2 cellular contexts compared by ENCODE assay signal in the genomic region with DNA sequence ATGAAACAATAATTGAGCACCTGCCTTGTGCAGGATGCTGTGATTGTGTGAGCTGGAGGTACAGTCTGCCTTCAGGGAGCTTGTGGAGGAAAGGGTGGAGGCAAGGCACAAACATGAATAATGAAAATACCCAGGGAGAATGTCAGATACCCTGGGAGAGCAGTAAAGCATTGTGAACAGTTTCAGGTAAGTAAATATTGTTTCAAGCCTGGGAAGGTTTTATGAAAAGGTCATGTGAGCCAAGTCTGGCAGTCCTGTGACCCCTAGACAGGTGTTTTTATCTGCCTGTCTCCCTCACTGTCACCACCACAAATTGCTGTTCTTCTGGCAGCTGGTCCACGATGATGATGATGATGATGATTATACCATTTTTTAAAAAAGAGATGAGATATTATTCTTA.
TF ChIP-seq lines count a peak whose summit lies in the region.

No MANE protein-coding gene starts in this region.

TF ChIP-seq in HCT116, 20 proteins besides CTCF, POLR2A, EP300 and RAD21:
- TF ChIP-seq, protein P1, sequence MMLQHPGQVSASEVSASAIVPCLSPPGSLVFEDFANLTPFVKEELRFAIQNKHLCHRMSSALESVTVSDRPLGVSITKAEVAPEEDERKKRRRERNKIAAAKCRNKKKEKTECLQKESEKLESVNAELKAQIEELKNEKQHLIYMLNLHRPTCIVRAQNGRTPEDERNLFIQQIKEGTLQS (IDR thresholded peaks at IDR 0.05): no peak
- TF ChIP-seq CBX3 (IDR thresholded peaks at IDR 0.05; ENCODE audit: low read depth) (no peak), TCF7L2 (IDR thresholded peaks at IDR 0.05; ENCODE audit: borderline replicate concordance, extremely low read depth, insufficient read depth, insufficient read length) (no peak), ZNF274 (IDR thresholded peaks at IDR 0.05; ENCODE audit: low read depth, low read length) (no peak), YY1 (IDR thresholded peaks at IDR 0.05; ENCODE audit: extremely low read depth, insufficient replicate concordance, low read depth, low read length) (no peak), POLR2AphosphoS5 (IDR thresholded peaks at IDR 0.05; ENCODE audit: low read depth, low read length) (no peak), SIN3A (IDR thresholded peaks at IDR 0.05; ENCODE audit: low read depth) (no peak), CEBPB (IDR thresholded peaks at IDR 0.05; ENCODE audit: low read depth) (no peak), ELF1 (IDR thresholded peaks at IDR 0.05; ENCODE audit: borderline replicate concordance, low read depth) (no peak), EZH2phosphoT487 (IDR thresholded peaks at IDR 0.05; ENCODE audit: borderline replicate concordance) (no peak), ZFX (IDR thresholded peaks at IDR 0.05) (no peak), EZH2 (IDR thresholded peaks at IDR 0.05) (no peak), SRF (IDR thresholded peaks at IDR 0.05; ENCODE audit: low read depth) (no peak), SP1 (IDR thresholded peaks at IDR 0.05; ENCODE audit: low read depth) (no peak), EGR1 (IDR thresholded peaks at IDR 0.05; ENCODE audit: low read depth) (no peak), JUND (IDR thresholded peaks at IDR 0.05) (no peak)
- TF ChIP-seq, protein P2, sequence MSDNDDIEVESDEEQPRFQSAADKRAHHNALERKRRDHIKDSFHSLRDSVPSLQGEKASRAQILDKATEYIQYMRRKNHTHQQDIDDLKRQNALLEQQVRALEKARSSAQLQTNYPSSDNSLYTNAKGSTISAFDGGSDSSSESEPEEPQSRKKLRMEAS (IDR thresholded peaks at IDR 0.05): no peak
- TF ChIP-seq, protein P3, sequence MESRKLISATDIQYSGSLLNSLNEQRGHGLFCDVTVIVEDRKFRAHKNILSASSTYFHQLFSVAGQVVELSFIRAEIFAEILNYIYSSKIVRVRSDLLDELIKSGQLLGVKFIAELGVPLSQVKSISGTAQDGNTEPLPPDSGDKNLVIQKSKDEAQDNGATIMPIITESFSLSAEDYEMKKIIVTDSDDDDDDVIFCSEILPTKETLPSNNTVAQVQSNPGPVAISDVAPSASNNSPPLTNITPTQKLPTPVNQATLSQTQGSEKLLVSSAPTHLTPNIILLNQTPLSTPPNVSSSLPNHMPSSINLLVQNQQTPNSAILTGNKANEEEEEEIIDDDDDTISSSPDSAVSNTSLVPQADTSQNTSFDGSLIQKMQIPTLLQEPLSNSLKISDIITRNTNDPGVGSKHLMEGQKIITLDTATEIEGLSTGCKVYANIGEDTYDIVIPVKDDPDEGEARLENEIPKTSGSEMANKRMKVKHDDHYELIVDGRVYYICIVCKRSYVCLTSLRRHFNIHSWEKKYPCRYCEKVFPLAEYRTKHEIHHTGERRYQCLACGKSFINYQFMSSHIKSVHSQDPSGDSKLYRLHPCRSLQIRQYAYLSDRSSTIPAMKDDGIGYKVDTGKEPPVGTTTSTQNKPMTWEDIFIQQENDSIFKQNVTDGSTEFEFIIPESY (IDR thresholded peaks at IDR 0.05; ENCODE audit: extremely low read depth, insufficient replicate concordance, low read length): no peak
- TF ChIP-seq, protein P4, sequence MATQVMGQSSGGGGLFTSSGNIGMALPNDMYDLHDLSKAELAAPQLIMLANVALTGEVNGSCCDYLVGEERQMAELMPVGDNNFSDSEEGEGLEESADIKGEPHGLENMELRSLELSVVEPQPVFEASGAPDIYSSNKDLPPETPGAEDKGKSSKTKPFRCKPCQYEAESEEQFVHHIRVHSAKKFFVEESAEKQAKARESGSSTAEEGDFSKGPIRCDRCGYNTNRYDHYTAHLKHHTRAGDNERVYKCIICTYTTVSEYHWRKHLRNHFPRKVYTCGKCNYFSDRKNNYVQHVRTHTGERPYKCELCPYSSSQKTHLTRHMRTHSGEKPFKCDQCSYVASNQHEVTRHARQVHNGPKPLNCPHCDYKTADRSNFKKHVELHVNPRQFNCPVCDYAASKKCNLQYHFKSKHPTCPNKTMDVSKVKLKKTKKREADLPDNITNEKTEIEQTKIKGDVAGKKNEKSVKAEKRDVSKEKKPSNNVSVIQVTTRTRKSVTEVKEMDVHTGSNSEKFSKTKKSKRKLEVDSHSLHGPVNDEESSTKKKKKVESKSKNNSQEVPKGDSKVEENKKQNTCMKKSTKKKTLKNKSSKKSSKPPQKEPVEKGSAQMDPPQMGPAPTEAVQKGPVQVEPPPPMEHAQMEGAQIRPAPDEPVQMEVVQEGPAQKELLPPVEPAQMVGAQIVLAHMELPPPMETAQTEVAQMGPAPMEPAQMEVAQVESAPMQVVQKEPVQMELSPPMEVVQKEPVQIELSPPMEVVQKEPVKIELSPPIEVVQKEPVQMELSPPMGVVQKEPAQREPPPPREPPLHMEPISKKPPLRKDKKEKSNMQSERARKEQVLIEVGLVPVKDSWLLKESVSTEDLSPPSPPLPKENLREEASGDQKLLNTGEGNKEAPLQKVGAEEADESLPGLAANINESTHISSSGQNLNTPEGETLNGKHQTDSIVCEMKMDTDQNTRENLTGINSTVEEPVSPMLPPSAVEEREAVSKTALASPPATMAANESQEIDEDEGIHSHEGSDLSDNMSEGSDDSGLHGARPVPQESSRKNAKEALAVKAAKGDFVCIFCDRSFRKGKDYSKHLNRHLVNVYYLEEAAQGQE (IDR thresholded peaks at IDR 0.05; ENCODE audit: low read depth): no peak
TF ChIP-seq in HCT116: peak in this region for 0.

TF ChIP-seq in HepG2, 621 proteins besides CTCF, POLR2A, EP300 and RAD21 (continues in another document):
- TF ChIP-seq ATF7-NPFF (CRISPR knock-in tag; IDR thresholded peaks at IDR 0.05; ENCODE audit: low read depth) (no peak), NFKBIZ (CRISPR knock-in tag; IDR thresholded peaks at IDR 0.05) (no peak), NR2F6 (IDR thresholded peaks at IDR 0.05) (no peak), NR2F6 (CRISPR knock-in tag; IDR thresholded peaks at IDR 0.05) (0 out of 2 replicates have a peak, but pooled peaks have one; percentile 29), MEIS1 (CRISPR knock-in tag; IDR thresholded peaks at IDR 0.05; ENCODE audit: borderline replicate concordance) (no peak), CENPX (CRISPR knock-in tag; IDR thresholded peaks at IDR 0.05) (no peak), SAP130 (CRISPR knock-in tag; IDR thresholded peaks at IDR 0.05; ENCODE audit: low read depth) (peak; percentile 29; the same call in 1 of the 2 replicates), FOXA3 (CRISPR knock-in tag; IDR thresholded peaks at IDR 0.05) (0 out of 2 replicates have a peak, but pooled peaks have one; percentile 24), MZF1 (CRISPR knock-in tag; IDR thresholded peaks at IDR 0.05; ENCODE audit: borderline replicate concordance) (no peak), MIER2 (CRISPR knock-in tag; IDR thresholded peaks at IDR 0.05) (no peak), NR2F1 (CRISPR knock-in tag; IDR thresholded peaks at IDR 0.05) (no peak), SOX5 (CRISPR knock-in tag; IDR thresholded peaks at IDR 0.05; ENCODE audit: borderline replicate concordance) (peak; percentile 40; the same call in 1 of the 2 replicates), KAT8 (CRISPR knock-in tag; IDR thresholded peaks at IDR 0.05) (peak; percentile 41; the same call in 1 of the 2 replicates), ZFP62 (CRISPR knock-in tag; IDR thresholded peaks at IDR 0.05) (no peak), RARA (CRISPR knock-in tag; IDR thresholded peaks at IDR 0.05) (peak; percentile 55), KDM5A (IDR thresholded peaks at IDR 0.05; ENCODE audit: borderline replicate concordance, low read length) (no peak), ZNF430 (CRISPR knock-in tag; IDR thresholded peaks at IDR 0.05) (no peak), PCBP2 (optimal IDR thresholded peaks at IDR 0.05; ENCODE audit: low read depth, low read length, poor library complexity, severe bottlenecking) (no peak), ZNF672 (CRISPR knock-in tag; IDR thresholded peaks at IDR 0.05) (no peak), NRL (CRISPR knock-in tag; IDR thresholded peaks at IDR 0.05; ENCODE audit: borderline replicate concordance) (no peak), TEAD2 (CRISPR knock-in tag; IDR thresholded peaks at IDR 0.05) (no peak), ZNF713 (CRISPR knock-in tag; IDR thresholded peaks at IDR 0.05) (no peak), ZNF549 (CRISPR knock-in tag; IDR thresholded peaks at IDR 0.05) (no peak), IKZF4 (CRISPR knock-in tag; IDR thresholded peaks at IDR 0.05; ENCODE audit: borderline replicate concordance, low read depth, not compliant biosample characterization) (no peak), ZNF674 (CRISPR knock-in tag; IDR thresholded peaks at IDR 0.05; ENCODE audit: low read depth) (no peak), ZNF546 (CRISPR knock-in tag; conservative IDR thresholded peaks at IDR 0.05) (no peak), TOPORS (CRISPR knock-in tag; IDR thresholded peaks at IDR 0.05) (no peak), TFE3 (CRISPR knock-in tag; IDR thresholded peaks at IDR 0.05) (peak; percentile 55; the same call in 1 of the 2 replicates)
- TF ChIP-seq, protein P5, sequence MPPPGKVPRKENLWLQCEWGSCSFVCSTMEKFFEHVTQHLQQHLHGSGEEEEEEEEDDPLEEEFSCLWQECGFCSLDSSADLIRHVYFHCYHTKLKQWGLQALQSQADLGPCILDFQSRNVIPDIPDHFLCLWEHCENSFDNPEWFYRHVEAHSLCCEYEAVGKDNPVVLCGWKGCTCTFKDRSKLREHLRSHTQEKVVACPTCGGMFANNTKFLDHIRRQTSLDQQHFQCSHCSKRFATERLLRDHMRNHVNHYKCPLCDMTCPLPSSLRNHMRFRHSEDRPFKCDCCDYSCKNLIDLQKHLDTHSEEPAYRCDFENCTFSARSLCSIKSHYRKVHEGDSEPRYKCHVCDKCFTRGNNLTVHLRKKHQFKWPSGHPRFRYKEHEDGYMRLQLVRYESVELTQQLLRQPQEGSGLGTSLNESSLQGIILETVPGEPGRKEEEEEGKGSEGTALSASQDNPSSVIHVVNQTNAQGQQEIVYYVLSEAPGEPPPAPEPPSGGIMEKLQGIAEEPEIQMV (CRISPR knock-in tag; IDR thresholded peaks at IDR 0.05; ENCODE audit: low read depth): no peak
- TF ChIP-seq, protein P6, sequence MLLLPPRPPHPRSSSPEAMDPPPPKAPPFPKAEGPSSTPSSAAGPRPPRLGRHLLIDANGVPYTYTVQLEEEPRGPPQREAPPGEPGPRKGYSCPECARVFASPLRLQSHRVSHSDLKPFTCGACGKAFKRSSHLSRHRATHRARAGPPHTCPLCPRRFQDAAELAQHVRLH (CRISPR knock-in tag; IDR thresholded peaks at IDR 0.05; ENCODE audit: borderline replicate concordance, low read depth): no peak
- TF ChIP-seq, protein P7, sequence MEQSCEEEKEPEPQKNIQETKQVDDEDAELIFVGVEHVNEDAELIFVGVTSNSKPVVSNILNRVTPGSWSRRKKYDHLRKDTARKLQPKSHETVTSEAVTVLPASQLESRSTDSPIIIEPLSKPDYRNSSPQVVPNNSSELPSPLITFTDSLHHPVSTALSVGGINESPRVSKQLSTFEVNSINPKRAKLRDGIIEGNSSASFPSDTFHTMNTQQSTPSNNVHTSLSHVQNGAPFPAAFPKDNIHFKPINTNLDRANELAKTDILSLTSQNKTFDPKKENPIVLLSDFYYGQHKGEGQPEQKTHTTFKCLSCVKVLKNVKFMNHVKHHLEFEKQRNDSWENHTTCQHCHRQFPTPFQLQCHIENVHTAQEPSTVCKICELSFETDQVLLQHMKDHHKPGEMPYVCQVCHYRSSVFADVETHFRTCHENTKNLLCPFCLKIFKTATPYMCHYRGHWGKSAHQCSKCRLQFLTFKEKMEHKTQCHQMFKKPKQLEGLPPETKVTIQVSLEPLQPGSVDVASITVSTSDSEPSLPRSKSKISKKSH (CRISPR knock-in tag; IDR thresholded peaks at IDR 0.05; ENCODE audit: borderline replicate concordance): no peak
- TF ChIP-seq, protein P8, sequence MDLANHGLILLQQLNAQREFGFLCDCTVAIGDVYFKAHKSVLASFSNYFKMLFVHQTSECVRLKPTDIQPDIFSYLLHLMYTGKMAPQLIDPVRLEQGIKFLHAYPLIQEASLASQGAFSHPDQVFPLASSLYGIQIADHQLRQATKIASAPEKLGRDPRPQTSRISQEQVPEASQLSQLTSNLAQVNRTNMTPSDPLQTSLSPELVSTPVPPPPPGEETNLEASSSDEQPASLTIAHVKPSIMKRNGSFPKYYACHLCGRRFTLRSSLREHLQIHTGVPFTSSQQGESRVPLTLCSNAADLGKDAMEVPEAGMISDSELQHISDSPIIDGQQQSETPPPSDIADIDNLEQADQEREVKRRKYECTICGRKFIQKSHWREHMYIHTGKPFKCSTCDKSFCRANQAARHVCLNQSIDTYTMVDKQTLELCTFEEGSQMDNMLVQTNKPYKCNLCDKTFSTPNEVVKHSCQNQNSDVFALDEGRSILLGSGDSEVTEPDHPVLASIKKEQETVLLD (CRISPR knock-in tag; IDR thresholded peaks at IDR 0.05; ENCODE audit: low read depth): no peak
- TF ChIP-seq, protein P9, sequence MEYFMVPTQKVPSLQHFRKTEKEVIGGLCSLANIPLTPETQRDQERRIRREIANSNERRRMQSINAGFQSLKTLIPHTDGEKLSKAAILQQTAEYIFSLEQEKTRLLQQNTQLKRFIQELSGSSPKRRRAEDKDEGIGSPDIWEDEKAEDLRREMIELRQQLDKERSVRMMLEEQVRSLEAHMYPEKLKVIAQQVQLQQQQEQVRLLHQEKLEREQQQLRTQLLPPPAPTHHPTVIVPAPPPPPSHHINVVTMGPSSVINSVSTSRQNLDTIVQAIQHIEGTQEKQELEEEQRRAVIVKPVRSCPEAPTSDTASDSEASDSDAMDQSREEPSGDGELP (IDR thresholded peaks at IDR 0.05; ENCODE audit: borderline replicate concordance, low read depth): peak; percentile 13; the same call in 1 of the 2 replicates
- TF ChIP-seq, protein P10, sequence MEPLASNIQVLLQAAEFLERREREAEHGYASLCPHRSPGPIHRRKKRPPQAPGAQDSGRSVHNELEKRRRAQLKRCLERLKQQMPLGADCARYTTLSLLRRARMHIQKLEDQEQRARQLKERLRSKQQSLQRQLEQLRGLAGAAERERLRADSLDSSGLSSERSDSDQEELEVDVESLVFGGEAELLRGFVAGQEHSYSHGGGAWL (CRISPR knock-in tag; IDR thresholded peaks at IDR 0.05): no peak
- TF ChIP-seq, protein P3 (CRISPR knock-in tag; IDR thresholded peaks at IDR 0.05): no peak
